ENCODE assay signal across 8 cellular contexts in the genomic region with DNA sequence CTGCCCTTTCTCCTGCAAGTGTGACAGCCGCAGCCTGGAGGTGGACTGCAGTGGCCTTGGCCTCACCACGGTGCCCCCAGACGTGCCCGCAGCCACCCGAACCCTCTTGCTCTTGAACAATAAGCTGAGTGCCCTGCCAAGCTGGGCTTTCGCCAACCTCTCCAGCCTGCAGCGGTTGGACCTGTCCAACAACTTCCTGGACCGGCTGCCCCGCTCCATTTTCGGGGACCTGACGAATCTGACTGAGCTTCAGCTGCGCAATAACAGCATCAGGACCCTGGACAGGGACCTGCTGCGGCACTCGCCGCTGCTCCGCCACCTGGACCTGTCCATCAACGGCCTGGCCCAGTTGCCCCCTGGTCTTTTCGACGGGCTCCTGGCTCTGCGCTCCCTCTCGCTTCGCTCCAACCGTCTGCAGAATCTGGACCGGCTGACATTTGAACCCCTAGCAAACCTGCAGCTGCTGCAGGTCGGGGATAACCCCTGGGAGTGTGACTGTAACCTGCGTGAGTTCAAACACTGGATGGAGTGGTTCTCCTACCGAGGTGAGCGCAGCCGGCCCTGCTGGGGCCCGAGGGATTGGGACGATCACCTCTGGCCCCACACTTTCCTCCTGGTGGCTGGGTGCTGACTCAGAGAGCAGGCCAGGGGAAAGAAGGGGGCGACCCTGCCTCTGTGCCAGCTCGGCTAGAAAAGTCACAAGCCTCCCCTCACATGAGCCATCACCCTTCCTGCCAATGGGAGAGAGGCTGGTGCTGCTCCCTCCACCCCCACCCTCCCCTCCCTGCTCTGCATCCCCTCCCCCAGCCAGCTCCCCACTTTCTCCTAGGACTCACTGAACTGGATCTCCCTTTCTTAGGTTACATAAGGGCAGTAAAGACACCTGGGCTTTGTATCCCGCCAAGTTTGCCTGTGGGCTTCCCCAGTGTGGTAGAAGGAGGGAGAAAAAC. TPM values are rescaled to one million over a fixed set of nuclear protein-coding genes. Genes with fewer than 3 reads are reported as not detected.
A peak's percentile ranks its signal among the peaks of the same experiment; 100 is the strongest.
DNase-seq lines count a peak whose midpoint lies in the region; ATAC-seq and TF ChIP-seq lines count a peak whose summit lies in the region.

No MANE protein-coding gene starts in this region.

- no peaks in the 10 kb centered on the region for H3K9me3 Mint-ChIP-seq in activated CD4-positive, alpha-beta memory T cell treated with anti-CD3 and anti-CD28 coated beads, Interleukin-2, amount 10 ng/mL, durations not matched to agents 7 days and 5 days
- H3K9me3 Mint-ChIP-seq in activated T-cell treated with anti-CD3 and anti-CD28 coated beads, Interleukin-2, amount 50 U/mL, for 24 hours: no peaks in the 10 kb centered on the region

- H3K27me3 Mint-ChIP-seq in activated CD4-positive, alpha-beta memory T cell treated with anti-CD3 and anti-CD28 coated beads, Interleukin-2, amount 10 ng/mL, durations not matched to agents 7 days and 5 days: peaks cover 23% of the 10 kb centered on the region
- peaks cover 41% of the 10 kb centered on the region for H3K27me3 Mint-ChIP-seq in activated T-cell treated with anti-CD3 and anti-CD28 coated beads, Interleukin-2, amount 50 U/mL, for 24 hours

- intact Hi-C loops in left ventricle myocardium inferior (cut with micrococcal nuclease): no loop called here

- TF ChIP-seq CTCF in left ventricle myocardium inferior (IDR thresholded peaks at IDR 0.05; ENCODE audit: borderline replicate concordance): no peak

- POLR2A ChIA-PET in activated CD4-positive, alpha-beta memory T cell treated with anti-CD3 and anti-CD28 coated beads, Interleukin-2, amount 10 ng/mL, durations not matched to agents 7 days and 5 days (lab: Charles Lee): no interaction called here

- H3K4me3 ChIP-seq in left ventricle myocardium inferior (no peak overlapping the region), skeletal muscle cell (ENCODE audit: low read depth, low read length) (no peak overlapping the region)

- H3K4me1 ChIP-seq in left ventricle myocardium inferior: peaks cover 5% of the 10 kb centered on the region

- no peak overlapping the region for H3K4me3 Mint-ChIP-seq in activated CD4-positive, alpha-beta memory T cell treated with anti-CD3 and anti-CD28 coated beads, Interleukin-2, amount 10 ng/mL, durations not matched to agents 7 days and 5 days
- H3K4me3 Mint-ChIP-seq in activated T-cell treated with anti-CD3 and anti-CD28 coated beads, Interleukin-2, amount 50 U/mL, for 24 hours: no peak overlapping the region

- H3K27me3 ChIP-seq in left ventricle myocardium inferior (ENCODE audit: low read depth): peaks cover 100% of the 10 kb centered on the region

- CTCF ChIA-PET in activated CD4-positive, alpha-beta memory T cell treated with anti-CD3 and anti-CD28 coated beads, Interleukin-2, amount 10 ng/mL, durations not matched to agents 7 days and 5 days (lab: Charles Lee): interaction anchor here (1.5 kb wide), 1 partner anchor 108 kb away, joined by 3 read pairs; no protein-coding TSS in a partner anchor

- no peaks in the 10 kb centered on the region for H3K36me3 Mint-ChIP-seq in activated CD4-positive, alpha-beta memory T cell treated with anti-CD3 and anti-CD28 coated beads, Interleukin-2, amount 10 ng/mL, durations not matched to agents 7 days and 5 days (ENCODE audit: low read depth)
- no peaks in the 10 kb centered on the region for H3K36me3 Mint-ChIP-seq in activated T-cell treated with anti-CD3 and anti-CD28 coated beads, Interleukin-2, amount 50 U/mL, for 24 hours (ENCODE audit: low read depth)

- DNase-seq in DMS53 (lab: John Stamatoyannopoulos, UW): peak; percentile 79
- DNase-seq in DMS53 treated with DMSO at 0.1 percent for 48 hours (lab: John Stamatoyannopoulos, UW; ENCODE audit: unreplicated experiment): no peak
- DNase-seq in activated CD4-positive, alpha-beta memory T cell treated with anti-CD3 and anti-CD28 coated beads, Interleukin-2, amount 10 ng/mL, durations not matched to agents 7 days and 5 days: peak; percentile 24
- peak; percentile 33 for DNase-seq in left ventricle myocardium inferior
- DNase-seq in skeletal muscle cell (ENCODE audit: low read depth): peak; percentile 26
- DNase-seq in activated T-cell treated with anti-CD3 and anti-CD28 coated beads, Interleukin-2, amount 50 U/mL, for 24 hours: no peak

- no peak overlapping the region for H3K27ac ChIP-seq in left ventricle myocardium inferior (replicated peaks)

- H3K4me1 Mint-ChIP-seq in activated CD4-positive, alpha-beta memory T cell treated with anti-CD3 and anti-CD28 coated beads, Interleukin-2, amount 10 ng/mL, durations not matched to agents 7 days and 5 days: no peaks in the 10 kb centered on the region
- H3K4me1 Mint-ChIP-seq in activated T-cell treated with anti-CD3 and anti-CD28 coated beads, Interleukin-2, amount 50 U/mL, for 24 hours (ENCODE audit: low read depth): no peaks in the 10 kb centered on the region

- H3K27ac Mint-ChIP-seq in activated CD4-positive, alpha-beta memory T cell treated with anti-CD3 and anti-CD28 coated beads, Interleukin-2, amount 10 ng/mL, durations not matched to agents 7 days and 5 days: no peak overlapping the region
- no peak overlapping the region for H3K27ac Mint-ChIP-seq in activated T-cell treated with anti-CD3 and anti-CD28 coated beads, Interleukin-2, amount 50 U/mL, for 24 hours

- H3K36me3 ChIP-seq in left ventricle myocardium inferior: no peaks in the 10 kb centered on the region

- ATAC-seq in GM19328 (IDR thresholded peaks at IDR 0.05; ENCODE audit: unreplicated experiment) (no peak), GM18498 (IDR thresholded peaks at IDR 0.05; ENCODE audit: unreplicated experiment) (no peak)

- H3K9me3 ChIP-seq in left ventricle myocardium inferior (replicated peaks): no peaks in the 10 kb centered on the region

RNA-seq across cellular contexts. Expression of a gene that starts 10.9 kb away (rescaled TPM):
- total RNA-seq in activated CD4-positive, alpha-beta memory T cell treated with anti-CD3 and anti-CD28 coated beads, Interleukin-2, amount 10 ng/mL, durations not matched to agents 7 days and 5 days: not detected
- total RNA-seq in left ventricle myocardium inferior: not detected

Comparison
In these comparisons a context has a peak if more than half of its experiments do, and no peak if none do; other contexts are left out.
1. DNase-seq: peak in DMS53 (single experiment), activated CD4-positive, alpha-beta memory T cell treated with anti-CD3 and anti-CD28 coated beads, Interleukin-2, amount 10 ng/mL, durations not matched to agents 7 days and 5 days (single experiment), left ventricle myocardium inferior (single experiment) and skeletal muscle cell (single experiment); none in DMS53 treated with DMSO at 0.1 percent for 48 hours (single experiment) and activated T-cell treated with anti-CD3 and anti-CD28 coated beads, Interleukin-2, amount 50 U/mL, for 24 hours (single experiment).